2 cellular contexts compared by ENCODE assay signal in the genomic region with DNA sequence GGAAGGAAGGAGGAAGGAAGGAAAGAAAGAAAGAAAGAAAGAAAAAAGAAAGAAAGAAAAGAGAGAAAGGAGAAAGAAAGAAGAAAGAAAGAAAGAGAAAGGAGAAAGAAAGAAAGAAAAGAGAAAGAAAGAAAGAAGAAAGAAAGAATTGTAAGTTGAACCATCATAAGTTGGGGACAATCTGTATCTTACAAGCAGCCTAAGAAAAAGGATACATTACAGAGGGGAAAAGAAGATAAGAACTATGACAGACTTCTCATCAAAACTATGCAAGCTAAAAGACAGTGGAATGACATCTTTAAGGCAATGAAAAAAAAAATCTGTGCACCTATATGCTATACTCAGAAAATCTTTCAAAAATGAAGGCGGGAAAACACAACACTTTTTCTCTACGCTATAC.
TF ChIP-seq lines count a peak whose summit lies in the region.

No MANE protein-coding gene starts in this region.

TF ChIP-seq in HepG2, 621 proteins besides CTCF, POLR2A, EP300 and RAD21:
- TF ChIP-seq DMAP1 (CRISPR knock-in tag; IDR thresholded peaks at IDR 0.05) (no peak), NPAS2 (CRISPR knock-in tag; IDR thresholded peaks at IDR 0.05; ENCODE audit: borderline replicate concordance) (no peak), TEAD2 (CRISPR knock-in tag; IDR thresholded peaks at IDR 0.05) (no peak), MAFG (CRISPR knock-in tag; IDR thresholded peaks at IDR 0.05) (no peak), ZNF317 (CRISPR knock-in tag; IDR thresholded peaks at IDR 0.05) (peak; percentile 96)

TF ChIP-seq in HCT116, 20 proteins besides CTCF, POLR2A, EP300 and RAD21:
- TF ChIP-seq EZH2phosphoT487 (IDR thresholded peaks at IDR 0.05; ENCODE audit: borderline replicate concordance) (no peak), CBX3 (IDR thresholded peaks at IDR 0.05; ENCODE audit: low read depth) (peak; percentile 66; the same call in 1 of the 2 replicates), ZBTB33 (IDR thresholded peaks at IDR 0.05; ENCODE audit: extremely low read depth, insufficient replicate concordance, low read length) (no peak), CEBPB (IDR thresholded peaks at IDR 0.05; ENCODE audit: low read depth) (no peak), REST (IDR thresholded peaks at IDR 0.05; ENCODE audit: low read depth) (no peak)
- TF ChIP-seq, protein P1, sequence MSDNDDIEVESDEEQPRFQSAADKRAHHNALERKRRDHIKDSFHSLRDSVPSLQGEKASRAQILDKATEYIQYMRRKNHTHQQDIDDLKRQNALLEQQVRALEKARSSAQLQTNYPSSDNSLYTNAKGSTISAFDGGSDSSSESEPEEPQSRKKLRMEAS (IDR thresholded peaks at IDR 0.05): no peak
